ENCODE assay signal across 14 cellular contexts in genomic region chr10:62027841-62028501, GRCh38.
DNase-seq lines count a peak whose midpoint lies in the region; ATAC-seq and TF ChIP-seq lines count a peak whose summit lies in the region.
"Had no signal": no experiment of that assay in that cellular context is flagged by ENCODE, and none has a peak within 500 bp of the region (broad histone marks: within the 10 kb centered on the region; RNA-seq: fewer than 3 reads in every experiment).

No MANE protein-coding gene starts in this region.

- no peaks in the 10 kb centered on the region for H3K27me3 ChIP-seq in hepatocyte
- H3K27me3 ChIP-seq: gastroesophageal sphincter had no signal

- H3K4me2 ChIP-seq in hepatocyte, result no peak overlapping the region

- H3K27me3 Mint-ChIP-seq in activated naive CD4-positive, alpha-beta T cell treated with anti-CD3 and anti-CD28 coated beads, Interleukin-2, amount 10 ng/mL, durations not matched to agents 7 days and 5 days, result no peaks in the 10 kb centered on the region
- H3K27me3 Mint-ChIP-seq in activated naive CD8-positive, alpha-beta T cell treated with anti-CD3 and anti-CD28 coated beads, Interleukin-2, amount 50 U/mL, for 24 hours, result no peaks in the 10 kb centered on the region
- no peaks in the 10 kb centered on the region for H3K27me3 Mint-ChIP-seq in type B pancreatic cell

- H4K20me1 ChIP-seq in hepatocyte (ENCODE audit: insufficient read depth, poor library complexity, severe bottlenecking), result no peaks in the 10 kb centered on the region

- no peak overlapping the region for H3K4me3 ChIP-seq in hepatocyte
- H3K4me3 ChIP-seq: gastroesophageal sphincter had no signal

- peak overlapping the region; percentile 66 for H3K27ac ChIP-seq in hepatocyte
- H3K27ac ChIP-seq: gastroesophageal sphincter had no signal

- H3K9me2 ChIP-seq in hepatocyte (replicated peaks; ENCODE audit: insufficient read depth), result no peaks in the 10 kb centered on the region

- peaks cover 71% of the 10 kb centered on the region for H3K4me1 Mint-ChIP-seq in activated naive CD4-positive, alpha-beta T cell treated with anti-CD3 and anti-CD28 coated beads, Interleukin-2, amount 10 ng/mL, durations not matched to agents 7 days and 5 days
- H3K4me1 Mint-ChIP-seq in activated naive CD8-positive, alpha-beta T cell treated with anti-CD3 and anti-CD28 coated beads, Interleukin-2, amount 50 U/mL, for 24 hours, result peaks cover 76% of the 10 kb centered on the region
- H3K4me1 Mint-ChIP-seq in type B pancreatic cell (ENCODE audit: unreplicated experiment), result peaks cover 24% of the 10 kb centered on the region

- DNase-seq in activated naive CD4-positive, alpha-beta T cell treated with anti-CD3 and anti-CD28 coated beads, Interleukin-2, amount 10 ng/mL, durations not matched to agents 7 days and 5 days, result no peak
- no peak for DNase-seq in activated naive CD4-positive, alpha-beta T cell treated with anti-CD3 and anti-CD28 coated beads, Interleukin-2, amount 50 U/mL, for 16 hours
- no peak for DNase-seq in activated naive CD8-positive, alpha-beta T cell treated with anti-CD3 and anti-CD28 coated beads, Interleukin-2, amount 50 U/mL, for 24 hours
- DNase-seq in hepatocyte (ENCODE audit: low spot score) (peak; percentile 37), type B pancreatic cell (ENCODE audit: extremely low spot score, unreplicated experiment) (no peak), mucosa of gallbladder (ENCODE audit: low spot score) (no peak), UCSD-AML1 (lab: John Stamatoyannopoulos, UW; ENCODE audit: unreplicated experiment) (no peak)
- DNase-seq: kidney, NCI-H1694 treated with DMSO at 0.1 percent for 48 hours, NCI-H82 had no signal

- no peaks in the 10 kb centered on the region for H3K9me3 ChIP-seq in hepatocyte (ENCODE audit: low read depth)
- H3K9me3 ChIP-seq: gastroesophageal sphincter had no signal

- peak overlapping the region; percentile 42 for H3K27ac Mint-ChIP-seq in activated naive CD4-positive, alpha-beta T cell treated with anti-CD3 and anti-CD28 coated beads, Interleukin-2, amount 10 ng/mL, durations not matched to agents 7 days and 5 days
- H3K27ac Mint-ChIP-seq in activated naive CD8-positive, alpha-beta T cell treated with anti-CD3 and anti-CD28 coated beads, Interleukin-2, amount 50 U/mL, for 24 hours, result peak overlapping the region; percentile 27
- peak overlapping the region; percentile 23 for H3K27ac Mint-ChIP-seq in type B pancreatic cell

- H3K9me3 Mint-ChIP-seq in activated naive CD4-positive, alpha-beta T cell treated with anti-CD3 and anti-CD28 coated beads, Interleukin-2, amount 10 ng/mL, durations not matched to agents 7 days and 5 days, result peaks cover 3% of the 10 kb centered on the region
- H3K9me3 Mint-ChIP-seq in activated naive CD8-positive, alpha-beta T cell treated with anti-CD3 and anti-CD28 coated beads, Interleukin-2, amount 50 U/mL, for 24 hours, result no peaks in the 10 kb centered on the region
- peaks cover 5% of the 10 kb centered on the region for H3K9me3 Mint-ChIP-seq in type B pancreatic cell

- peaks cover 74% of the 10 kb centered on the region for H3K79me2 ChIP-seq in hepatocyte

- no peak for ATAC-seq in activated naive CD8-positive, alpha-beta T cell treated with anti-CD3 and anti-CD28 coated beads, Interleukin-2, amount 50 U/mL, for 24 hours
- no peak for ATAC-seq in GM18502 (IDR thresholded peaks at IDR 0.05; ENCODE audit: poor library complexity, unreplicated experiment)
- ATAC-seq: gastroesophageal sphincter, HCT116 had no signal

- 70% methylated on average over 5 of the region's 5 CpGs for WGBS in hepatocyte (ENCODE audit: low lambda C conversion rate, missing lambda C conversion rate)

- CTCF ChIA-PET in activated naive CD4-positive, alpha-beta T cell treated with anti-CD3 and anti-CD28 coated beads, Interleukin-2, amount 10 ng/mL, durations not matched to agents 7 days and 5 days (lab: Charles Lee), result no interaction called here

- peaks cover 13% of the 10 kb centered on the region for H3K4me1 ChIP-seq in hepatocyte (ENCODE audit: insufficient read depth)
- H3K4me1 ChIP-seq: gastroesophageal sphincter had no signal

- peaks cover 60% of the 10 kb centered on the region for H3K36me3 Mint-ChIP-seq in activated naive CD4-positive, alpha-beta T cell treated with anti-CD3 and anti-CD28 coated beads, Interleukin-2, amount 10 ng/mL, durations not matched to agents 7 days and 5 days
- peaks cover 51% of the 10 kb centered on the region for H3K36me3 Mint-ChIP-seq in activated naive CD8-positive, alpha-beta T cell treated with anti-CD3 and anti-CD28 coated beads, Interleukin-2, amount 50 U/mL, for 24 hours (ENCODE audit: low read depth)
- peaks cover 33% of the 10 kb centered on the region for H3K36me3 Mint-ChIP-seq in type B pancreatic cell

- no peak overlapping the region for H3K4me3 Mint-ChIP-seq in activated naive CD4-positive, alpha-beta T cell treated with anti-CD3 and anti-CD28 coated beads, Interleukin-2, amount 10 ng/mL, durations not matched to agents 7 days and 5 days
- H3K4me3 Mint-ChIP-seq in activated naive CD8-positive, alpha-beta T cell treated with anti-CD3 and anti-CD28 coated beads, Interleukin-2, amount 50 U/mL, for 24 hours, result no peak overlapping the region
- no peak overlapping the region for H3K4me3 Mint-ChIP-seq in type B pancreatic cell
- H3K4me3 Mint-ChIP-seq: nephron had no signal

- TF ChIP-seq CTCF in hepatocyte (IDR thresholded peaks at IDR 0.05; ENCODE audit: poor library complexity), result no peak
- no peak for TF ChIP-seq CTCF in type B pancreatic cell (conservative IDR thresholded peaks at IDR 0.05)

- H3K36me3 ChIP-seq in hepatocyte (replicated peaks; ENCODE audit: insufficient read depth, low read depth), result no peaks in the 10 kb centered on the region
- H3K36me3 ChIP-seq: gastroesophageal sphincter had no signal

- H2AFZ ChIP-seq in hepatocyte, result no peak overlapping the region
